In genomic region chr10:35783305-35783838, GRCh38 we compare ENCODE assay signal across 21 cellular contexts.
DNase-seq lines count a peak whose midpoint lies in the region; ATAC-seq and TF ChIP-seq lines count a peak whose summit lies in the region.
"Had no signal": no experiment of that assay in that cellular context is flagged by ENCODE, and none has a peak within 500 bp of the region (broad histone marks: within the 10 kb centered on the region; RNA-seq: fewer than 3 reads in every experiment).

No MANE protein-coding gene starts in this region.

- no peak overlapping the region for H3K56ac ChIP-seq in H9 (ENCODE audit: insufficient read length, low read depth, low read length)

- CTCF ChIA-PET in activated CD4-positive, alpha-beta memory T cell treated with anti-CD3 and anti-CD28 coated beads, Interleukin-2, amount 10 ng/mL, durations not matched to agents 7 days and 5 days (lab: Charles Lee): no interaction called here

- no peak overlapping the region for H3K23ac ChIP-seq in H9 (ENCODE audit: insufficient read length, low read depth, low read length)

- no peaks in the 10 kb centered on the region for H4K20me1 ChIP-seq in osteoblast (ENCODE audit: insufficient read depth, low read length)
- no peaks in the 10 kb centered on the region for H4K20me1 ChIP-seq in H9 (ENCODE audit: control insufficient read depth, insufficient read depth, insufficient read length)

- H2BK15ac ChIP-seq in H9 (ENCODE audit: low read depth, low read length): no peak overlapping the region

- no peak overlapping the region for H3K27ac ChIP-seq in osteoblast (ENCODE audit: low read depth, low read length)
- H3K27ac ChIP-seq in gastrocnemius medialis: no peak overlapping the region
- H3K27ac ChIP-seq in H9 (ENCODE audit: insufficient read length, low read depth, low read length): no peak overlapping the region
- H3K27ac ChIP-seq: coronary artery, esophagus muscularis mucosa, KMS-11, SK-N-MC, spleen, upper lobe of right lung had no signal

- H3K4me3 ChIP-seq in epithelial cell of esophagus (ENCODE audit: low read length) (no peak overlapping the region), osteoblast (ENCODE audit: insufficient read depth, low read length) (peak overlapping the region; percentile 2), gastrocnemius medialis (no peak overlapping the region)
- H3K4me3 ChIP-seq: coronary artery, esophagus muscularis mucosa, SK-N-MC, spleen, upper lobe of right lung had no signal

- H3K4me1 ChIP-seq in osteoblast (ENCODE audit: insufficient read depth, low read length) (peaks cover 10% of the 10 kb centered on the region), gastrocnemius medialis (no peaks in the 10 kb centered on the region), H9 (ENCODE audit: insufficient read depth, low read length) (no peaks in the 10 kb centered on the region; the same call in 1 of the 2 replicates)
- H3K4me1 ChIP-seq: upper lobe of right lung had no signal

- POLR2A ChIA-PET in activated CD4-positive, alpha-beta memory T cell treated with anti-CD3 and anti-CD28 coated beads, Interleukin-2, amount 10 ng/mL, durations not matched to agents 7 days and 5 days (lab: Charles Lee): no interaction called here

- intact Hi-C loops in gastrocnemius medialis (cut with DNase I; ENCODE audit: low total_unique reads): no loop called here

- no peaks in the 10 kb centered on the region for H3K79me1 ChIP-seq in H9 (ENCODE audit: insufficient read depth, low read depth, low read length, poor library complexity, severe bottlenecking)

- peak overlapping the region; percentile 31 for H2AFZ ChIP-seq in osteoblast (ENCODE audit: low read length)
- H2AFZ ChIP-seq in H9 (ENCODE audit: low read length): no peak overlapping the region

- in situ Hi-C loops in gastrocnemius medialis (cut with MboI; ENCODE audit: low sequenced_read_pairs in 4 of 4): no loop called here

- H3K14ac ChIP-seq in H9 (ENCODE audit: insufficient read depth, low read length): no peak overlapping the region

- no peak overlapping the region for H2BK12ac ChIP-seq in H9 (ENCODE audit: insufficient read length, low read depth, low read length)

- H3K4me2 ChIP-seq in osteoblast (ENCODE audit: insufficient read depth, low read length) (peak overlapping the region; percentile 71), H9 (ENCODE audit: insufficient read depth, insufficient read length, low read length) (no peak overlapping the region)
- H3K4me2 ChIP-seq: KMS-11 had no signal

- H3K27ac Mint-ChIP-seq in activated CD4-positive, alpha-beta memory T cell treated with anti-CD3 and anti-CD28 coated beads, Interleukin-2, amount 10 ng/mL, durations not matched to agents 7 days and 5 days: no peak overlapping the region
- no peak overlapping the region for H3K27ac Mint-ChIP-seq in H9
- H3K27ac Mint-ChIP-seq: CD8-positive, alpha-beta T cell; stimulated activated naive B cell treated with anti-CD40 and anti-IgM and Interleukin-4, amounts not matched to agents 10 μg/mL and 1 μg/mL and 100 μg/mL, for 72 hours had no signal

- H3K79me2 ChIP-seq in osteoblast (ENCODE audit: insufficient read depth, low read length) (no peaks in the 10 kb centered on the region), H9 (ENCODE audit: insufficient read depth, low read length) (no peaks in the 10 kb centered on the region)

- ATAC-seq in gastrocnemius medialis: no peak
- ATAC-seq: CD8-positive, alpha-beta T cell; left lobe of liver; stimulated activated naive B cell treated with anti-CD40 and anti-IgM and Interleukin-4, amounts not matched to agents 10 μg/mL and 1 μg/mL and 100 μg/mL, for 72 hours; upper lobe of right lung had no signal

- H2AK5ac ChIP-seq in H9 (ENCODE audit: insufficient read length, low read length): no peak overlapping the region

- no peak overlapping the region for H3K18ac ChIP-seq in H9 (ENCODE audit: insufficient read length, low read depth, low read length)

- no peak for TF ChIP-seq POLR2A in gastrocnemius medialis (IDR thresholded peaks at IDR 0.05)

- no peaks in the 10 kb centered on the region for H3K27me3 Mint-ChIP-seq in activated CD4-positive, alpha-beta memory T cell treated with anti-CD3 and anti-CD28 coated beads, Interleukin-2, amount 10 ng/mL, durations not matched to agents 7 days and 5 days
- no peaks in the 10 kb centered on the region; the same call in 1 of the 2 replicates for H3K27me3 Mint-ChIP-seq in H9 (ENCODE audit: low read depth)
- H3K27me3 Mint-ChIP-seq: stimulated activated naive B cell treated with anti-CD40 and anti-IgM and Interleukin-4, amounts not matched to agents 10 μg/mL and 1 μg/mL and 100 μg/mL, for 72 hours had no signal

- no peak overlapping the region for H4K5ac ChIP-seq in H9 (ENCODE audit: insufficient read length, low read depth, low read length)

- H2BK20ac ChIP-seq in H9 (ENCODE audit: low read depth, low read length, poor library complexity, severe bottlenecking): no peak overlapping the region

- no peak overlapping the region for H2BK5ac ChIP-seq in H9 (ENCODE audit: insufficient read length, low read length)

- no peak overlapping the region for H3K9ac ChIP-seq in H9 (ENCODE audit: extremely low read depth, insufficient read length, low read length)
- H3K9ac ChIP-seq: KMS-11 had no signal

- no peak for TF ChIP-seq CTCF in epithelial cell of esophagus (IDR thresholded peaks at IDR 0.05; ENCODE audit: insufficient read depth, low read depth, low read length, missing control alignments)
- no peak for TF ChIP-seq CTCF in osteoblast (IDR thresholded peaks at IDR 0.05; ENCODE audit: extremely low read depth, low read depth, low read length)
- TF ChIP-seq CTCF in gastrocnemius medialis (IDR thresholded peaks at IDR 0.05 in 4 of 5, conservative IDR thresholded peaks at IDR 0.05 in 1 of 5): no peak
- no peak for TF ChIP-seq CTCF in H9 (conservative IDR thresholded peaks at IDR 0.05)

- H3T11ph ChIP-seq in H9 (ENCODE audit: low read length): no peak overlapping the region

- peaks cover 5% of the 10 kb centered on the region for H3K9me3 Mint-ChIP-seq in activated CD4-positive, alpha-beta memory T cell treated with anti-CD3 and anti-CD28 coated beads, Interleukin-2, amount 10 ng/mL, durations not matched to agents 7 days and 5 days
- peaks cover 24% of the 10 kb centered on the region in 2 experiments for H3K9me3 Mint-ChIP-seq in H9

- H3K4me1 Mint-ChIP-seq in activated CD4-positive, alpha-beta memory T cell treated with anti-CD3 and anti-CD28 coated beads, Interleukin-2, amount 10 ng/mL, durations not matched to agents 7 days and 5 days: no peaks in the 10 kb centered on the region
- peaks cover 11 to 13% of the 10 kb centered on the region in 2 experiments for H3K4me1 Mint-ChIP-seq in H9
- H3K4me1 Mint-ChIP-seq: stimulated activated naive B cell treated with anti-CD40 and anti-IgM and Interleukin-4, amounts not matched to agents 10 μg/mL and 1 μg/mL and 100 μg/mL, for 72 hours had no signal

- peak; percentile 3 for DNase-seq in NCI-H146 (lab: John Stamatoyannopoulos, UW)
- DNase-seq in NCI-H146 treated with DMSO at 0.1 percent for 48 hours (lab: John Stamatoyannopoulos, UW; ENCODE audit: unreplicated experiment): no peak
- peak; percentile 8 for DNase-seq in RKO (ENCODE audit: low spot score)
- DNase-seq in epithelial cell of esophagus (ENCODE audit: low read depth): peak; percentile 87
- DNase-seq in osteoblast (ENCODE audit: insufficient read length, low spot score, missing footprints): peak; percentile 15
- no peak for DNase-seq in gastrocnemius medialis
- no peak for DNase-seq in activated CD4-positive, alpha-beta memory T cell treated with anti-CD3 and anti-CD28 coated beads, Interleukin-2, amount 10 ng/mL, durations not matched to agents 7 days and 5 days
- DNase-seq in H9: no peak
- DNase-seq: activated CD8-positive, alpha-beta memory T cell treated with anti-CD3 and anti-CD28 coated beads for 24 hours; CD8-positive, alpha-beta T cell; hippocampal formation; NCI-H2227 treated with DMSO at 0.1 percent for 48 hours; posterior cingulate gyrus; spleen; stimulated activated naive B cell treated with anti-CD40 and anti-IgM and Interleukin-4, amounts not matched to agents 10 μg/mL and 1 μg/mL and 100 μg/mL, for 72 hours; upper lobe of right lung had no signal

- H3K27me3 ChIP-seq in osteoblast (ENCODE audit: insufficient read depth, low read length) (no peaks in the 10 kb centered on the region), gastrocnemius medialis (no peaks in the 10 kb centered on the region), H9 (ENCODE audit: insufficient read depth, low read length) (no peaks in the 10 kb centered on the region)
- H3K27me3 ChIP-seq: spleen, upper lobe of right lung had no signal

- H3K9me3 ChIP-seq in osteoblast (ENCODE audit: low read depth, low read length) (no peaks in the 10 kb centered on the region), gastrocnemius medialis (no peaks in the 10 kb centered on the region), H9 (ENCODE audit: control insufficient read depth, low read depth, low read length) (peaks cover 4% of the 10 kb centered on the region)
- H3K9me3 ChIP-seq: upper lobe of right lung had no signal

- H3K36me3 ChIP-seq in osteoblast (ENCODE audit: insufficient read depth, low read length): no peaks in the 10 kb centered on the region
- H3K36me3 ChIP-seq in gastrocnemius medialis: no peaks in the 10 kb centered on the region
- H3K36me3 ChIP-seq: esophagus muscularis mucosa, spleen, upper lobe of right lung had no signal

- H3K23me2 ChIP-seq in H9 (ENCODE audit: insufficient read length, low read depth, low read length, poor library complexity, severe bottlenecking): no peaks in the 10 kb centered on the region

- H3K4me3 Mint-ChIP-seq in activated CD4-positive, alpha-beta memory T cell treated with anti-CD3 and anti-CD28 coated beads, Interleukin-2, amount 10 ng/mL, durations not matched to agents 7 days and 5 days: no peak overlapping the region
- H3K4me3 Mint-ChIP-seq in H9: no peak overlapping the region
- H3K4me3 Mint-ChIP-seq: CD8-positive, alpha-beta T cell; stimulated activated naive B cell treated with anti-CD40 and anti-IgM and Interleukin-4, amounts not matched to agents 10 μg/mL and 1 μg/mL and 100 μg/mL, for 72 hours had no signal

- H3K36me3 Mint-ChIP-seq in activated CD4-positive, alpha-beta memory T cell treated with anti-CD3 and anti-CD28 coated beads, Interleukin-2, amount 10 ng/mL, durations not matched to agents 7 days and 5 days (ENCODE audit: low read depth): no peaks in the 10 kb centered on the region
- H3K36me3 Mint-ChIP-seq in H9 (ENCODE audit: insufficient read depth in 1 of 3, low read depth in 3 of 3): peaks cover 9 to 27% (median 12%) of the 10 kb centered on the region in 3 experiments; a peak in 6 of 7 replicates
- H3K36me3 Mint-ChIP-seq: CD8-positive, alpha-beta T cell; stimulated activated naive B cell treated with anti-CD40 and anti-IgM and Interleukin-4, amounts not matched to agents 10 μg/mL and 1 μg/mL and 100 μg/mL, for 72 hours had no signal

- H4K8ac ChIP-seq in H9 (replicated peaks; ENCODE audit: insufficient read length, low read depth, low read length): no peak overlapping the region

- no peak overlapping the region for H3K4ac ChIP-seq in H9 (ENCODE audit: low read depth, low read length)

- WGBS in H9 (ENCODE audit: extremely low coverage, insufficient read length, low lambda C conversion rate): no CpG with 5 or more reads among the region's 7 CpGs

- H4K91ac ChIP-seq in H9 (ENCODE audit: insufficient read length, low read depth, low read length): no peak overlapping the region

- H2BK120ac ChIP-seq in H9 (ENCODE audit: low read depth, low read length, poor library complexity, severe bottlenecking): no peak overlapping the region

Comparison
In these comparisons a context has a peak if more than half of its experiments do, and no peak if none do; other contexts are left out.
1. DNase-seq: peak in NCI-H146 (single experiment), RKO (single experiment), epithelial cell of esophagus (single experiment) and osteoblast (single experiment); none in NCI-H146 treated with DMSO at 0.1 percent for 48 hours (single experiment), gastrocnemius medialis (0 of 2), activated CD4-positive, alpha-beta memory T cell treated with anti-CD3 and anti-CD28 coated beads, Interleukin-2, amount 10 ng/mL, durations not matched to agents 7 days and 5 days (single experiment) and H9 (single experiment).